In the genomic region with DNA sequence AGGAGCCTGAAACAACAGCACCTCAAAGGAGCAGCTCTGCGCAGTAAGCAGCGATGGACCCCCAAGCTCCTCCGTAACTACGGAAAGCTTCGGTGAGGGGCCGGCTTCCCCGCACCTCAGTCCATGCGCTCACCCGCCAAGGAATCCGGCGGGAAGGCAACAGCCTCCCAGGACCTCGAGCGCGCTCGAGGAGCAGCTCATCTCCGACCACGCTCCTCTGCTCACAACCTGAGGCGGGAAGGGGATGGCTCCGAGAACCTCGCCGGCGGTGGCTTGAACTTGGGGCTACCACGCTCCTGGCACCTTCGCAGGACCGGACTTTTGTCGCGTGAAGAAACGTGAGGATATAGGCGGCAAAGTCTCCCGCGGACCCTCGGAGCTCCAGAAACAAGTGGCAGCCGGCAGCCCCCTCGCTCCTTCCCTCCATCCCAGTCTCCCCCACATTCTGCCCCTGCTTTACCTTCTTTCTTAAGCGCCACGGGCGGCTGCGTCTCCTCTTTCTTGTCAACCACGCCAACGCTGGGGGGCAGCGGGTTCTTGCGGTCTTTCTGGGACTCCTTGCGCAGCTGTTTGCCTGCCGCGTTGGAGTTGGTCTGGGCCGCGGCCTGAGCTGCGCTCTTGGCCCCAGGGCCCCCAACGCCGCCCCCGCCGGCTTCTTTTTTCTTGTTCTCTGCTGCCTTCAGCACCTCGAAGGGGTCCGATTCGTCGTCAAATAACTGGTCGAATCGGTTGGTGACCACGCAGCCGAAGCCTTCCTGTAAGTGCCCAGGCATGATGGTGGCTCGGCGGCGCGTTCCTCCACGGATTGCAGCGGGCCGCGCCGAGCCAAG, we compare ENCODE assay signal across 8 cellular contexts. TPM values are rescaled to one million over a fixed set of nuclear protein-coding genes. Genes with fewer than 3 reads are reported as not detected.
A peak's percentile ranks its signal among the peaks of the same experiment; 100 is the strongest.
DNase-seq lines count a peak whose midpoint lies in the region; ATAC-seq and TF ChIP-seq lines count a peak whose summit lies in the region.

No MANE protein-coding gene starts in this region.

- peak overlapping the region; percentile 83 to 99 (median 93) for H3K4me3 ChIP-seq in mammary epithelial cell (replicated peaks in 1 of 3; ENCODE audit: insufficient read depth in 1 of 3, low read depth in 2 of 3, low read length in 3 of 3)

- peak; percentile 12 for DNase-seq in NCI-H1694 treated with DMSO at 0.1 percent for 48 hours (lab: John Stamatoyannopoulos, UW)
- DNase-seq in NCI-H1694 (lab: John Stamatoyannopoulos, UW) = no peak
- peak; percentile 7 for DNase-seq in T follicular helper cell (ENCODE audit: low read depth)
- peak; percentile 35 for DNase-seq in mammary epithelial cell
- peak; percentile 68 for DNase-seq in left kidney (ENCODE audit: low read depth, low spot score)
- peak; percentile 38 for DNase-seq in stimulated activated CD4-positive, alpha-beta T cell treated with anti-CD3 and anti-CD28 coated beads, Interleukin-1b, Interleukin-23, amount 100 ng/mL, for 48 hours
- DNase-seq in DMS153 (lab: John Stamatoyannopoulos, UW) = no peak

- TF ChIP-seq CTCF in mammary epithelial cell (conservative IDR thresholded peaks at IDR 0.05 in 1 of 2, IDR thresholded peaks at IDR 0.05 in 1 of 2; ENCODE audit: extremely low read depth in 1 of 2, insufficient read depth in 1 of 2, low read depth in 1 of 2, low read length in 2 of 2) = no peak

- peak overlapping the region; percentile 94 for H3K27ac ChIP-seq in mammary epithelial cell (ENCODE audit: insufficient read depth, low read depth, low read length)

- H3K79me2 ChIP-seq in mammary epithelial cell (ENCODE audit: insufficient read depth, low read length) = peaks cover 57% of the 10 kb centered on the region

- CTCF ChIA-PET in mammary epithelial cell (lab: Charles Lee; ENCODE audit: low non-redundant PET) = interaction anchor here (0.7 to 0.8 kb wide), 2 partner anchors 260 to 433 kb away, joined by 3 to 6 read pairs; no protein-coding TSS in a partner anchor

- 1% methylated on average over 17 of the region's 69 CpGs for WGBS in mammary epithelial cell (ENCODE audit: low coverage, missing lambda C conversion rate)

- in situ Hi-C loops in mammary epithelial cell (cut with MboI; ENCODE audit: low sequenced_read_pairs in 2 of 2) = no loop called here

- TSS peak; percentile 29 for BruUV-seq in mammary epithelial cell (replicated peaks; lab: Mats Ljungman, UMichigan)

- dilution Hi-C loops in mammary epithelial cell (cut with HindIII; ENCODE audit: low sequenced_read_pairs) = loop anchor here (5.0 kb wide), 1 partner anchor 82 kb away; no protein-coding TSS in a partner anchor

- peak; percentile 3 for ATAC-seq in HG03064 (IDR thresholded peaks at IDR 0.05; ENCODE audit: low read depth, unreplicated experiment)

- peaks cover 12% of the 10 kb centered on the region for H3K36me3 ChIP-seq in mammary epithelial cell (ENCODE audit: insufficient read depth, low read length)

- peak overlapping the region; percentile 93 for H3K4me2 ChIP-seq in mammary epithelial cell (ENCODE audit: insufficient read depth, low read depth, low read length)

- peaks cover 21% of the 10 kb centered on the region for H3K4me1 ChIP-seq in mammary epithelial cell (ENCODE audit: insufficient read depth, low read length)

- H2AFZ ChIP-seq in mammary epithelial cell (ENCODE audit: low read depth, low read length) = peak overlapping the region; percentile 98

- H3K27me3 ChIP-seq in mammary epithelial cell (ENCODE audit: insufficient read depth, low read length) = no peaks in the 10 kb centered on the region

- peaks cover 29% of the 10 kb centered on the region for H4K20me1 ChIP-seq in mammary epithelial cell (ENCODE audit: insufficient read depth, low read length)

- H3K9ac ChIP-seq in mammary epithelial cell (ENCODE audit: insufficient read depth, low read length) = peak overlapping the region; percentile 98

- no peaks in the 10 kb centered on the region for H3K9me3 ChIP-seq in mammary epithelial cell (replicated peaks; ENCODE audit: insufficient read depth, low read length)

- intact Hi-C loops in mammary epithelial cell (cut with micrococcal nuclease) = loop anchor here (1.0 to 2.0 kb wide), 2 partner anchors 60 to 195 kb away; no protein-coding TSS in a partner anchor

RNA-seq across cellular contexts. Expression of a gene that starts 0.5 kb away (rescaled TPM):
- total RNA-seq in mammary epithelial cell = 100 to 1,000 TPM; 166 to 276 TPM
- 229 TPM for polyA plus RNA-seq in mammary epithelial cell
- 119 TPM for polyA minus RNA-seq in mammary epithelial cell

Comparison
In these comparisons a context has a peak if more than half of its experiments do, and no peak if none do; other contexts are left out.
1. DNase-seq: peak in NCI-H1694 treated with DMSO at 0.1 percent for 48 hours (single experiment), T follicular helper cell (single experiment), mammary epithelial cell (single experiment), left kidney (single experiment) and stimulated activated CD4-positive, alpha-beta T cell treated with anti-CD3 and anti-CD28 coated beads, Interleukin-1b, Interleukin-23, amount 100 ng/mL, for 48 hours (single experiment); none in NCI-H1694 (single experiment) and DMS153 (single experiment).